ENCODE assay signal across 16 cellular contexts in genomic region chr2:240682431-240683224, GRCh38. TPM values are rescaled to one million over a fixed set of nuclear protein-coding genes. Genes with fewer than 3 reads are reported as not detected.
"Had no signal": no experiment of that assay in that cellular context is flagged by ENCODE, and none has a peak within 500 bp of the region (broad histone marks: within the 10 kb centered on the region; RNA-seq: fewer than 3 reads in every experiment).

Gene AQP12B (minus strand): TSS chr2:240682885. CDS start chr2:240682837, 48 bp downstream.

RNA-seq across cellular contexts. Expression of gene AQP12B, which starts in this region (rescaled TPM):
- total RNA-seq: activated CD8-positive, alpha-beta memory T cell treated with anti-CD3 and anti-CD28 coated beads, Interleukin-2, amount 10 ng/mL, durations not matched to agents 7 days and 5 days; activated CD8-positive, alpha-beta T cell treated with anti-CD3 and anti-CD28 coated beads for 36 hours; activated T-helper 1 cell treated with anti-CD3 and anti-CD28 coated beads, Interleukin-12 subunit alpha, Interleukin-12 subunit beta, Interleukin-2, Interleukin-4 antibody, amounts not matched to agents 30 ng/mL and 10 ng/mL and 1 ng/mL, durations not matched to agents 14 hours and 24 hours and 36 hours; dorsolateral prefrontal cortex; endothelial cell of umbilical vein; foreskin keratinocyte; glomerular endothelial cell; heart right ventricle; left ventricle myocardium inferior; mammary epithelial cell; neural crest cell; pulmonary artery endothelial cell; right cardiac atrium; subcutaneous adipose tissue; thoracic aorta; vagina had no signal
